ENCODE assay signal across 12 cellular contexts in genomic region chr13:105979586-105979985, GRCh38.
DNase-seq lines count a peak whose midpoint lies in the region; ATAC-seq and TF ChIP-seq lines count a peak whose summit lies in the region.
"Had no signal": no experiment of that assay in that cellular context is flagged by ENCODE, and none has a peak within 500 bp of the region (broad histone marks: within the 10 kb centered on the region; RNA-seq: fewer than 3 reads in every experiment).

No MANE protein-coding gene starts in this region.

- no peaks in the 10 kb centered on the region for H3K4me1 ChIP-seq in thyroid gland

- no peaks in the 10 kb centered on the region for H3K27me3 ChIP-seq in thyroid gland

- WGBS in thyroid gland, 2 donors = 37 to 58% methylated on average over 6 of the region's 6 CpGs

- DNase-seq in NCI-H1105 treated with DMSO at 0.1 percent for 48 hours (lab: John Stamatoyannopoulos, UW) (peak; percentile 38), NCI-H1105 (lab: John Stamatoyannopoulos, UW) (no peak), left colon (peak; percentile 68), thyroid gland (peak; percentile 37 to 53), osteocyte (ENCODE audit: extremely low spot score, unreplicated experiment) (no peak), middle frontal gyrus (ENCODE audit: extremely low spot score, low spot score) (no peak)
- DNase-seq: activated CD8-positive, alpha-beta memory T cell treated with anti-CD3 and anti-CD28 coated beads, Interleukin-2, amount 50 U/mL, for 48 hours; HFFc6; hippocampal formation had no signal

- no peaks in the 10 kb centered on the region for H3K36me3 Mint-ChIP-seq in osteocyte (ENCODE audit: unreplicated experiment)

- intact Hi-C loops in left colon (cut with DNase I, micrococcal nuclease) = no loop called here
- intact Hi-C loops in thyroid gland (cut with DNase I) = no loop called here

- H3K27ac Mint-ChIP-seq in osteocyte (ENCODE audit: unreplicated experiment) = no peak overlapping the region
- H3K27ac Mint-ChIP-seq: HFFc6 had no signal

- TF ChIP-seq CTCF in VCaP (conservative IDR thresholded peaks at IDR 0.05) = no peak
- TF ChIP-seq CTCF in thyroid gland (IDR thresholded peaks at IDR 0.05) = no peak
- TF ChIP-seq CTCF in osteocyte (IDR thresholded peaks at IDR 0.05) = no peak

- H3K27me3 Mint-ChIP-seq in osteocyte (ENCODE audit: unreplicated experiment) = no peaks in the 10 kb centered on the region

- no peaks in the 10 kb centered on the region for H3K36me3 ChIP-seq in thyroid gland

- peaks cover 5% of the 10 kb centered on the region for H3K4me1 Mint-ChIP-seq in osteocyte (ENCODE audit: unreplicated experiment)

- H3K9me3 Mint-ChIP-seq in osteocyte (ENCODE audit: unreplicated experiment) = no peaks in the 10 kb centered on the region
- H3K9me3 Mint-ChIP-seq: HFFc6 had no signal

- no peak overlapping the region for H3K4me3 ChIP-seq in thyroid gland (replicated peaks in 1 of 3)
- H3K4me3 ChIP-seq: K562 had no signal

- TF ChIP-seq POLR2A in thyroid gland (IDR thresholded peaks at IDR 0.05) = no peak

- ATAC-seq in left colon = peak; percentile 99
- no peak for ATAC-seq in GM19328 (IDR thresholded peaks at IDR 0.05; ENCODE audit: unreplicated experiment)
- ATAC-seq: K562 had no signal

- H3K9me3 ChIP-seq in thyroid gland = no peaks in the 10 kb centered on the region

- H3K27ac ChIP-seq in VCaP = peak overlapping the region; percentile 57
- H3K27ac ChIP-seq in thyroid gland = no peak overlapping the region

- H3K4me3 Mint-ChIP-seq in osteocyte (ENCODE audit: unreplicated experiment) = no peak overlapping the region
- H3K4me3 Mint-ChIP-seq: HFFc6 had no signal

Comparison
In these comparisons a context has a peak if more than half of its experiments do, and no peak if none do; other contexts are left out.
1. DNase-seq: peak in NCI-H1105 treated with DMSO at 0.1 percent for 48 hours (single experiment), left colon (2 of 2) and thyroid gland (2 of 2); none in NCI-H1105 (single experiment), osteocyte (single experiment) and middle frontal gyrus (single experiment).